In genomic region chr22:29194269-29194668, GRCh38 we compare ENCODE assay signal across 26 cellular contexts. TPM values are rescaled to one million over a fixed set of nuclear protein-coding genes. Genes with fewer than 3 reads are reported as not detected.
DNase-seq lines count a peak whose midpoint lies in the region; ATAC-seq, FAIRE-seq and TF ChIP-seq lines count a peak whose summit lies in the region.
"Had no signal": no experiment of that assay in that cellular context is flagged by ENCODE, and none has a peak within 500 bp of the region (broad histone marks: within the 10 kb centered on the region; RNA-seq: fewer than 3 reads in every experiment).

No MANE protein-coding gene starts in this region.

- H3K27me3 ChIP-seq in MM.1S (replicated peaks; ENCODE audit: insufficient read depth, low read length) (no peaks in the 10 kb centered on the region), pancreas (no peaks in the 10 kb centered on the region)
- H3K27me3 ChIP-seq: upper lobe of left lung had no signal

- no peak for FAIRE-seq in pancreas (lab: Jason Lieb, UNC)
- FAIRE-seq: bronchial epithelial cell, endothelial cell of umbilical vein, GM12891, islet of Langerhans had no signal

- H3K4me3 ChIP-seq in AG10803 (ENCODE audit: low read length), result no peak overlapping the region
- no peak overlapping the region for H3K4me3 ChIP-seq in MM.1S (ENCODE audit: low read length)
- H3K4me3 ChIP-seq in pancreas, result no peak overlapping the region
- H3K4me3 ChIP-seq in foreskin fibroblast (ENCODE audit: low read depth in 1 of 2, low read length in 2 of 2), result no peak overlapping the region
- H3K4me3 ChIP-seq: lung, PC-9, upper lobe of left lung had no signal

- TF ChIP-seq POLR2A in erythroblast (IDR thresholded peaks at IDR 0.05; ENCODE audit: low read length), result peak; percentile 13

- no peaks in the 10 kb centered on the region for H3K79me2 ChIP-seq in MM.1S (ENCODE audit: low read length)

- H3K9ac ChIP-seq in MM.1S (ENCODE audit: low read length), result no peak overlapping the region

- H3K9me3 ChIP-seq in MM.1S (replicated peaks; ENCODE audit: insufficient read depth, low read length) (no peaks in the 10 kb centered on the region), pancreas (no peaks in the 10 kb centered on the region)
- H3K9me3 ChIP-seq: Caco-2 had no signal

- no peaks in the 10 kb centered on the region for H3K9me2 ChIP-seq in MM.1S (replicated peaks; ENCODE audit: insufficient read depth, low read length)

- H3K4me2 ChIP-seq in MM.1S (ENCODE audit: low read depth, low read length), result no peak overlapping the region
- H3K4me2 ChIP-seq: PC-9 had no signal

- no peaks in the 10 kb centered on the region for H4K20me1 ChIP-seq in MM.1S (ENCODE audit: insufficient read depth, low read length)

- H3K27ac ChIP-seq in MM.1S (ENCODE audit: low read length) (no peak overlapping the region), pancreas (no peak overlapping the region)
- H3K27ac ChIP-seq: PC-9, upper lobe of left lung, VCaP had no signal

- intact Hi-C loops in pancreas (cut with DNase I), result no loop called here
- intact Hi-C loops in posterior cingulate gyrus (cut with DNase I), result no loop called here

- H2AFZ ChIP-seq in MM.1S (ENCODE audit: low read length), result no peak overlapping the region
- H2AFZ ChIP-seq: PC-9 had no signal

- H3F3A ChIP-seq in MM.1S (ENCODE audit: insufficient read depth, low read length), result no peaks in the 10 kb centered on the region

- no peaks in the 10 kb centered on the region for H3K36me3 ChIP-seq in MM.1S (replicated peaks; ENCODE audit: insufficient read depth, low read length)
- H3K36me3 ChIP-seq in pancreas, result no peaks in the 10 kb centered on the region
- H3K36me3 ChIP-seq: upper lobe of left lung had no signal

- TF ChIP-seq CTCF in AG10803 (conservative IDR thresholded peaks at IDR 0.05; ENCODE audit: low read length) (peak; percentile 17; the same call in 1 of the 2 replicates), GM12872 (IDR thresholded peaks at IDR 0.05; ENCODE audit: insufficient read depth, low read depth, low read length) (peak; percentile 14; the same call in 1 of the 3 replicates), MM.1S (IDR thresholded peaks at IDR 0.05; ENCODE audit: low read length) (0 out of 2 replicates have a peak, but pooled peaks have one; percentile 5), pancreas (IDR thresholded peaks at IDR 0.05) (no peak), foreskin fibroblast (IDR thresholded peaks at IDR 0.05; ENCODE audit: low read depth, low read length) (no peak)

- 88 to 100% methylated on average over 2 of the region's 2 CpGs for WGBS in pancreas, 2 donors

- H3K4me1 ChIP-seq in MM.1S (ENCODE audit: low read length) (no peaks in the 10 kb centered on the region), pancreas (no peaks in the 10 kb centered on the region)
- H3K4me1 ChIP-seq: Caco-2 had no signal

- no peak for DNase-seq in AG10803 (ENCODE audit: low read depth)
- peak; percentile 14 for DNase-seq in MM.1S
- DNase-seq in erythroblast (lab: John Stamatoyannopoulos, UW), result peak; percentile 56 to 68
- DNase-seq in pancreas, result no peak
- DNase-seq in posterior cingulate gyrus, result no peak
- no peak for DNase-seq in foreskin fibroblast
- DNase-seq: activated CD4-positive, alpha-beta T cell treated with anti-CD3 and anti-CD28 coated beads, Interleukin-2, amount 50 U/mL, for 1 hour; activated CD8-positive, alpha-beta memory T cell treated with anti-CD3 and anti-CD28 coated beads, Interleukin-2, amount 50 U/mL, for 48 hours; activated effector memory CD4-positive, alpha-beta T cell treated with Interleukin-2 at 50 U/mL for 16 hours; Caco-2; NCI-H1694; NCI-H774; occipital lobe; PC-9; stimulated activated CD4-positive, alpha-beta T cell treated with anti-CD3 and anti-CD28 coated beads, Interleukin-12 subunit alpha, Interleukin-12 subunit beta, amount 100 ng/mL, for 4 hours; upper lobe of left lung had no signal

- ATAC-seq in pancreas (no peak), GM21529 (IDR thresholded peaks at IDR 0.05; ENCODE audit: unreplicated experiment) (no peak)

RNA-seq across cellular contexts. Expression of gene EMID1, which starts 11.4 kb away (rescaled TPM):
- 10 to 100 TPM in 2 of 6 donors, 1 to 10 TPM in 4; 6.2 to 10.6 (median 8.3) TPM for total RNA-seq in pancreas
- 10 to 100 TPM; 11.7 to 16.8 TPM for polyA plus RNA-seq in pancreas
- total RNA-seq: bronchial epithelial cell; MCF 10A; T-helper 1 cell treated with Interleukin-12 subunit alpha and Interleukin-12 subunit beta and Interleukin-4 antibody, amounts not matched to agents 30 ng/mL and 1 ng/mL, for 36 hours had no signal

Comparison
In these comparisons a context has a peak if more than half of its experiments do, and no peak if none do; other contexts are left out.
1. DNase-seq: peak in MM.1S (single experiment) and erythroblast (2 of 2); none in AG10803 (single experiment), pancreas (0 of 6), posterior cingulate gyrus (0 of 10) and foreskin fibroblast (0 of 2).
2. CTCF ChIP-seq: peak in AG10803 (single experiment), GM12872 (single experiment) and MM.1S (single experiment); none in pancreas (0 of 4) and foreskin fibroblast (single experiment).